Comparison of ENCODE assay signal across 8 cellular contexts in genomic region chr14:20630340-20631022, GRCh38. TPM values are rescaled to one million over a fixed set of nuclear protein-coding genes. Genes with fewer than 3 reads are reported as not detected.
DNase-seq lines count a peak whose midpoint lies in the region; ATAC-seq and TF ChIP-seq lines count a peak whose summit lies in the region.

No MANE protein-coding gene starts in this region.

- H3K27me3 Mint-ChIP-seq in activated B cell treated with CpG ODN at 0.5 μM for 24 hours, result peaks cover 26% of the 10 kb centered on the region
- H3K27me3 Mint-ChIP-seq in osteocyte (ENCODE audit: unreplicated experiment), result peaks cover 64% of the 10 kb centered on the region

- H3K4me3 Mint-ChIP-seq in activated B cell treated with CpG ODN at 0.5 μM for 24 hours, result peak overlapping the region; percentile 78
- H3K4me3 Mint-ChIP-seq in osteocyte (ENCODE audit: unreplicated experiment), result peak overlapping the region; percentile 53

- H3K36me3 Mint-ChIP-seq in activated B cell treated with CpG ODN at 0.5 μM for 24 hours (ENCODE audit: low read depth) (peaks cover 5% of the 10 kb centered on the region), osteocyte (ENCODE audit: unreplicated experiment) (peaks cover 2% of the 10 kb centered on the region)

- peak overlapping the region; percentile 29 for H3K4me3 ChIP-seq in Jurkat, Clone E6-1 (ENCODE audit: low read length)
- peak overlapping the region; percentile 56 for H3K4me3 ChIP-seq in fibroblast of mammary gland (ENCODE audit: control insufficient read depth, low read depth, low read length)

- peaks cover 4% of the 10 kb centered on the region for H3K9me3 Mint-ChIP-seq in activated B cell treated with CpG ODN at 0.5 μM for 24 hours
- no peaks in the 10 kb centered on the region for H3K9me3 Mint-ChIP-seq in osteocyte (ENCODE audit: unreplicated experiment)

- peak overlapping the region; percentile 84 for H3K27ac Mint-ChIP-seq in activated B cell treated with CpG ODN at 0.5 μM for 24 hours
- H3K27ac Mint-ChIP-seq in osteocyte (ENCODE audit: unreplicated experiment), result no peak overlapping the region

- peak; percentile 33 for ATAC-seq in activated B cell treated with CpG ODN at 0.5 μM for 24 hours (ENCODE audit: low read depth)
- ATAC-seq in HG03135 (IDR thresholded peaks at IDR 0.05; ENCODE audit: unreplicated experiment), result no peak
- ATAC-seq in HG03520 (IDR thresholded peaks at IDR 0.05; ENCODE audit: unreplicated experiment), result no peak
- no peak for ATAC-seq in GM21737 (IDR thresholded peaks at IDR 0.05; ENCODE audit: unreplicated experiment)

- peaks cover 72% of the 10 kb centered on the region for H3K4me1 Mint-ChIP-seq in activated B cell treated with CpG ODN at 0.5 μM for 24 hours
- H3K4me1 Mint-ChIP-seq in osteocyte (ENCODE audit: unreplicated experiment), result peaks cover 50% of the 10 kb centered on the region

- intact Hi-C loops in activated B cell treated with CpG ODN at 0.5 μM for 24 hours (cut with micrococcal nuclease), result loop anchor here (1.0 to 10.0 kb wide), 5 partner anchors 7 to 444 kb away; partner anchors contain the start of genes ARHGEF40 and PARP2

- POLR2A ChIA-PET in GM10248 (lab: Yijun Ruan, JAX), result interaction anchor here (0.6 to 0.8 kb wide), 2 partner anchors 161 to 288 kb away, joined by 3 to 6 read pairs; partner anchors contain the start of gene PNP
- POLR2A ChIA-PET in activated B cell treated with CpG ODN at 0.5 μM for 24 hours (lab: Charles Lee), result interaction anchor here (1.0 to 2.5 kb wide), 4 partner anchors 17 to 288 kb away, joined by 3 to 18 read pairs (median 8); partner anchors contain the start of gene PARP2

- no peak for TF ChIP-seq CTCF in GM10248 (IDR thresholded peaks at IDR 0.05; ENCODE audit: control extremely low read depth, extremely low read depth, low read depth, missing control alignments)
- no peak for TF ChIP-seq CTCF in activated B cell treated with CpG ODN at 0.5 μM for 24 hours (IDR thresholded peaks at IDR 0.05)
- no peak for TF ChIP-seq CTCF in fibroblast of mammary gland (conservative IDR thresholded peaks at IDR 0.05; ENCODE audit: control insufficient read depth, insufficient read depth, low read depth, low read length)
- TF ChIP-seq CTCF in osteocyte (IDR thresholded peaks at IDR 0.05), result no peak

- DNase-seq in GM10248 (ENCODE audit: extremely low spot score) (peak; percentile 33), activated B cell treated with CpG ODN at 0.5 μM for 24 hours (no peak), fibroblast of mammary gland (ENCODE audit: low read depth) (peak; percentile 75), osteocyte (ENCODE audit: extremely low spot score, unreplicated experiment) (no peak)
- no peak for DNase-seq in Jurkat, Clone E6-1 (ENCODE audit: low read depth, low spot score)

- CTCF ChIA-PET in GM10248 (lab: Yijun Ruan, JAX) (interaction anchor here (0.7 to 3.3 kb wide), 9 partner anchors 9 to 227 kb away, joined by 3 to 16 read pairs (median 3); no protein-coding TSS in a partner anchor), activated B cell treated with CpG ODN at 0.5 μM for 24 hours (lab: Charles Lee) (interaction anchor here (0.9 to 5.7 kb wide), 4 partner anchors 19 to 243 kb away, joined by 3 to 43 read pairs (median 4); no protein-coding TSS in a partner anchor)

RNA-seq across cellular contexts. Expression of gene OR6S1, which starts 11.0 kb away (rescaled TPM):
- not detected for polyA plus RNA-seq in Jurkat, Clone E6-1 (2012; ENCODE audit: insufficient read depth, insufficient read length)
- total RNA-seq in activated B cell treated with CpG ODN at 0.5 μM for 24 hours (not detected in 2 replicates), osteocyte (not detected in 2 replicates)

RNA-seq across cellular contexts. Expression of gene RNASE12, which starts 39.3 kb away (rescaled TPM):
- not detected for polyA plus RNA-seq in Jurkat, Clone E6-1 (2012; ENCODE audit: insufficient read depth, insufficient read length)
- total RNA-seq in activated B cell treated with CpG ODN at 0.5 μM for 24 hours (not detected in 2 replicates), osteocyte (not detected in 2 replicates)

RNA-seq across cellular contexts. Expression of gene RNASE11, which starts 42.7 kb away (rescaled TPM):
- polyA plus RNA-seq in Jurkat, Clone E6-1 (2012; ENCODE audit: insufficient read depth, insufficient read length), result not detected
- total RNA-seq in activated B cell treated with CpG ODN at 0.5 μM for 24 hours, result not detected in 2 replicates
- total RNA-seq in osteocyte, result not detected in 2 replicates

RNA-seq across cellular contexts. Expression of gene RNASE4, which starts 53.9 kb away (rescaled TPM):
- 5.3 TPM for polyA plus RNA-seq in Jurkat, Clone E6-1 (2012; ENCODE audit: insufficient read depth, insufficient read length)
- total RNA-seq in activated B cell treated with CpG ODN at 0.5 μM for 24 hours, result 0.20 and 1.0 TPM in 2 replicates
- total RNA-seq in osteocyte, result 17.2 and 17.8 TPM in 2 replicates

RNA-seq across cellular contexts. Expression of gene ANG, which starts 58.1 kb away (rescaled TPM):
- 3.3 TPM for polyA plus RNA-seq in Jurkat, Clone E6-1 (2012; ENCODE audit: insufficient read depth, insufficient read length)
- 1.1 TPM in 1 of 2 replicates, not detected in the other for total RNA-seq in activated B cell treated with CpG ODN at 0.5 μM for 24 hours
- 7.4 and 8.6 TPM in 2 replicates for total RNA-seq in osteocyte

Comparison
In these comparisons a context has a peak if more than half of its experiments do, and no peak if none do; other contexts are left out.
1. DNase-seq: peak in GM10248 (single experiment) and fibroblast of mammary gland (single experiment); none in Jurkat, Clone E6-1 (single experiment), activated B cell treated with CpG ODN at 0.5 μM for 24 hours (single experiment) and osteocyte (single experiment).